Comparison of ENCODE assay signal across 27 cellular contexts in the genomic region with DNA sequence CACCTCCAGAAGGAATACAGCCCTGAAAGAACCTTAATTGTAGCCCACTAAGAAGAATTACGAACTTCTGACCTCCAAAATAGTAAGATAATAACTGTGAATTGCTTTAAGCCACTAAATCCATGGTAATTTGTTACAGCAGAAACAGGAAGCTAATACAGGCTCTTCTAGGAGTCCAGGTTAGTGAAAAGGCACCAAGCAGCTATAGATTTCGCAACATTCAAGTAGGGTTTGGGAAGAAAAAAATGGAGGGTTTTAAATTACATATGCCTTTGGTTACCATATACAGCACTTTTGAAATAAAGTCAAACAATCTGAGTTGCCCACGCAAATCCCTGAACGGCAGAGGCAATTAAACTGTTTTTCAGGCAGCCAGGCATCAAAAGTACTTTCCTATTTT. TPM values are rescaled to one million over a fixed set of nuclear protein-coding genes. Genes with fewer than 3 reads are reported as not detected.
DNase-seq lines count a peak whose midpoint lies in the region; ATAC-seq, FAIRE-seq and TF ChIP-seq lines count a peak whose summit lies in the region.
"Had no signal": no experiment of that assay in that cellular context is flagged by ENCODE, and none has a peak within 500 bp of the region (broad histone marks: within the 10 kb centered on the region; RNA-seq: fewer than 3 reads in every experiment).

No MANE protein-coding gene starts in this region.

- ATAC-seq in HepG2 (no peak), right lobe of liver (no peak), GM21515 (IDR thresholded peaks at IDR 0.05; ENCODE audit: unreplicated experiment) (no peak)
- ATAC-seq: activated CD8-positive, alpha-beta T cell treated with anti-CD3 and anti-CD28 coated beads, Interleukin-2, amount 10 ng/mL, durations not matched to agents 7 days and 5 days; GM23338; heart right ventricle had no signal

- no peak overlapping the region for H3K4me2 ChIP-seq in HepG2 (ENCODE audit: low read depth, low read length)
- H3K4me2 ChIP-seq: GM23338 had no signal

- no peak overlapping the region for H3K4me3 ChIP-seq in HepG2 (replicated peaks in 1 of 3; ENCODE audit: insufficient read depth in 1 of 3, low read depth in 2 of 3, low read length in 3 of 3)
- H3K4me3 ChIP-seq in right lobe of liver: no peak overlapping the region
- no peak overlapping the region for H3K4me3 ChIP-seq in epithelial cell of esophagus (ENCODE audit: low read length)
- no peak overlapping the region for H3K4me3 ChIP-seq in dorsolateral prefrontal cortex
- H3K4me3 ChIP-seq: GM23338, heart right ventricle, lung, thoracic aorta had no signal

- intact Hi-C loops in HepG2 (cut with micrococcal nuclease; ENCODE audit: unreplicated experiment) (loop anchor here (10.0 kb wide), 1 partner anchor 86 kb away; no protein-coding TSS in a partner anchor), right lobe of liver (cut with DNase I) (no loop called here), dorsolateral prefrontal cortex (cut with DNase I) (no loop called here)

- TF ChIP-seq RAD21 in HepG2 (CRISPR knock-in tag; IDR thresholded peaks at IDR 0.05): no peak

- POLR2A ChIA-PET in HepG2 (lab: Yijun Ruan, JAX): interaction anchor here (0.6 to 1.4 kb wide), 2 partner anchors 17 to 1334 kb away, joined by 3 read pairs; no protein-coding TSS in a partner anchor

- CTCF ChIA-PET in HepG2 (lab: Yijun Ruan, JAX; ENCODE audit: low intra/inter-chr PET ratio, low total read pairs): no interaction called here

- in situ Hi-C loops in HepG2 (cut with HindIII; ENCODE audit: extremely low pct_ligation_motif_present, low pct_unique_long_range_greater_than_20kb): no loop called here

- H3K9me3 ChIP-seq in HepG2 (ENCODE audit: low read length): no peaks in the 10 kb centered on the region
- H3K9me3 ChIP-seq in right lobe of liver: no peaks in the 10 kb centered on the region
- H3K9me3 ChIP-seq: BE2C, heart right ventricle, thoracic aorta had no signal

- H3K4me1 ChIP-seq in HepG2 (ENCODE audit: insufficient read depth, low read length) (peaks cover 28% of the 10 kb centered on the region), right lobe of liver (no peaks in the 10 kb centered on the region)
- H3K4me1 ChIP-seq: BE2C had no signal

- TF ChIP-seq POLR2A in HepG2 (IDR thresholded peaks at IDR 0.05; ENCODE audit: insufficient read depth in 1 of 2, low read depth in 2 of 2, low read length in 2 of 2) (no peak), right lobe of liver (IDR thresholded peaks at IDR 0.05) (no peak)

- no peak overlapping the region for H2AFZ ChIP-seq in HepG2 (ENCODE audit: low read length)
- H2AFZ ChIP-seq: GM23338 had no signal

- H3K27me3 ChIP-seq in HepG2 (ENCODE audit: control insufficient read depth in 1 of 2, insufficient read depth in 2 of 2, low read length in 2 of 2): no peaks in the 10 kb centered on the region
- no peaks in the 10 kb centered on the region for H3K27me3 ChIP-seq in right lobe of liver
- no peaks in the 10 kb centered on the region for H3K27me3 ChIP-seq in dorsolateral prefrontal cortex
- H3K27me3 ChIP-seq: BE2C, heart right ventricle had no signal

- 86% methylated on average over 4 of the region's 4 CpGs for WGBS in HepG2 (ENCODE audit: low lambda C conversion rate)
- 86% methylated on average over 4 of the region's 4 CpGs for WGBS in right lobe of liver (ENCODE audit: insufficient coverage, low coverage, low lambda C conversion rate, missing lambda C conversion rate)

- H3K79me2 ChIP-seq in HepG2 (ENCODE audit: insufficient read depth, low read length): no peaks in the 10 kb centered on the region

- H3K27ac ChIP-seq in HepG2 (ENCODE audit: extremely low read length, insufficient read depth, low read length) (no peak overlapping the region), right lobe of liver (no peak overlapping the region), dorsolateral prefrontal cortex (no peak overlapping the region)
- H3K27ac ChIP-seq: heart right ventricle, thoracic aorta had no signal

- H3K36me3 ChIP-seq in HepG2 (replicated peaks in 1 of 2; ENCODE audit: control insufficient read depth in 1 of 2, insufficient read depth in 2 of 2, low read length in 2 of 2): no peaks in the 10 kb centered on the region
- H3K36me3 ChIP-seq in right lobe of liver: no peaks in the 10 kb centered on the region
- H3K36me3 ChIP-seq: BE2C, heart right ventricle, thoracic aorta had no signal

- BruUV-seq in HepG2 (replicated peaks; lab: Mats Ljungman, UMichigan): no TSS peak

- DNase-seq in HepG2 (ENCODE audit: low spot score) (no peak), right lobe of liver (no peak), OCI-M1 (lab: John Stamatoyannopoulos, UW) (peak; percentile 13), epithelial cell of esophagus (ENCODE audit: low read depth) (peak; percentile 60), dorsolateral prefrontal cortex (no peak), D721Med (ENCODE audit: insufficient read length, low spot score) (no peak)
- DNase-seq in activated CD8-positive, alpha-beta memory T cell treated with anti-CD3 and anti-CD28 coated beads, Interleukin-2, amount 50 U/mL, for 48 hours: no peak
- DNase-seq: activated CD8-positive, alpha-beta T cell treated with anti-CD3 and anti-CD28 coated beads, Interleukin-2, amount 10 ng/mL, durations not matched to agents 7 days and 5 days; activated effector memory CD4-positive, alpha-beta T cell treated with anti-CD3 and anti-CD28 coated beads, Interleukin-2, amount 50 U/mL, for 16 hours; activated naive CD8-positive, alpha-beta T cell treated with anti-CD3 and anti-CD28 coated beads, Interleukin-2, amount 10 ng/mL, durations not matched to agents 7 days and 5 days; activated T-cell treated with anti-CD3 and anti-CD28 coated beads for 4 hours; BE2C; cerebellar nuclear complex; heart right ventricle; NCI-H1436; NCI-H2081 treated with DMSO at 0.1 percent for 48 hours; NK-92 treated with Interleukin-12 subunit alpha and Interleukin-12 subunit beta, amount 100 ng/mL, for 24 hours had no signal

- H4K20me1 ChIP-seq in HepG2 (ENCODE audit: insufficient read depth, low read length): no peaks in the 10 kb centered on the region

- no peak for TF ChIP-seq EP300 in HepG2 (IDR thresholded peaks at IDR 0.05; ENCODE audit: low read depth in 2 of 2, low read length in 2 of 2)
- no peak for TF ChIP-seq EP300 in HepG2 (CRISPR knock-in tag; IDR thresholded peaks at IDR 0.05; ENCODE audit: borderline replicate concordance)

- no peak overlapping the region for H3K9ac ChIP-seq in HepG2 (ENCODE audit: insufficient read depth, low read depth, low read length)

- TF ChIP-seq CTCF in HepG2 (CRISPR knock-in tag; IDR thresholded peaks at IDR 0.05): no peak
- no peak for TF ChIP-seq CTCF in right lobe of liver (IDR thresholded peaks at IDR 0.05)
- TF ChIP-seq CTCF in epithelial cell of esophagus (IDR thresholded peaks at IDR 0.05; ENCODE audit: insufficient read depth, low read depth, low read length, missing control alignments): no peak
- no peak for TF ChIP-seq CTCF in dorsolateral prefrontal cortex (IDR thresholded peaks at IDR 0.05 in 54 of 56, conservative IDR thresholded peaks at IDR 0.05 in 2 of 56; ENCODE audit: low read depth in 1 of 56, partially characterized antibody in 56 of 56)
- no peak for TF ChIP-seq CTCF in D721Med (IDR thresholded peaks at IDR 0.05; ENCODE audit: insufficient read depth, missing control alignments)

- no peak for FAIRE-seq in HepG2 (lab: Jason Lieb, UNC)
- FAIRE-seq in D721Med (lab: Jason Lieb, UNC): no peak
- FAIRE-seq: endothelial cell of umbilical vein, small intestine had no signal

RNA-seq across cellular contexts. Expression of gene ACTL7A, which starts 1.7 kb away (rescaled TPM):
- total RNA-seq in HepG2 (2016; rRNA removed; fragmentation: Illumina TruSeq; extraction: Trizol): not detected in 2 replicates
- not detected in 2 replicates for total RNA-seq in HepG2 (2016; cell fraction: cytosol; rRNA removed; fragmentation: Illumina TruSeq; extraction: Trizol; ENCODE audit: low read depth)
- not detected in 2 replicates for total RNA-seq in HepG2 (2016; cell fraction: insoluble cytoplasmic fraction; rRNA removed; fragmentation: Illumina TruSeq; extraction: Trizol)
- not detected in 2 replicates for total RNA-seq in HepG2 (2016; cell fraction: membrane; rRNA removed; fragmentation: Illumina TruSeq; extraction: Trizol)
- total RNA-seq in HepG2 (2016; cell fraction: nucleus; rRNA removed; fragmentation: Illumina TruSeq; extraction: Trizol): not detected in 2 replicates
- polyA plus RNA-seq in HepG2 (2011; rRNA removed): not detected in 2 replicates
- not detected in 2 replicates for polyA plus RNA-seq in HepG2 (2011; cell fraction: cytosol; rRNA removed)
- not detected in 2 replicates for polyA plus RNA-seq in HepG2 (2011; cell fraction: nucleus; rRNA removed)
- polyA plus RNA-seq in HepG2 (2012): not detected in 2 replicates
- not detected in 2 replicates for polyA plus RNA-seq in HepG2 (2016; cell fraction: cytosol; fragmentation: Illumina TruSeq; extraction: Trizol; ENCODE audit: low read depth)
- not detected in 2 replicates for polyA plus RNA-seq in HepG2 (2016; cell fraction: insoluble cytoplasmic fraction; fragmentation: Illumina TruSeq; extraction: Trizol; ENCODE audit: low read depth)
- not detected in 2 replicates for polyA plus RNA-seq in HepG2 (2016; cell fraction: membrane; fragmentation: Illumina TruSeq; extraction: Trizol; ENCODE audit: low read depth)
- not detected in 2 replicates for polyA plus RNA-seq in HepG2 (2016; cell fraction: nucleus; fragmentation: Illumina TruSeq; extraction: Trizol; ENCODE audit: insufficient read depth, low read depth)
- polyA minus RNA-seq in HepG2 (2011; rRNA and poly(A)+ RNA removed; ENCODE audit: low replicate concordance): not detected in 2 replicates
- polyA minus RNA-seq in HepG2 (2011; cell fraction: cytosol; rRNA and poly(A)+ RNA removed): not detected in 2 replicates
- not detected in 2 replicates for polyA minus RNA-seq in HepG2 (2011; cell fraction: nucleus; rRNA and poly(A)+ RNA removed)
- not detected for total RNA-seq in right lobe of liver
- total RNA-seq in dorsolateral prefrontal cortex: not detected
- total RNA-seq: A673; activated CD8-positive, alpha-beta T cell treated with anti-CD3 and anti-CD28 coated beads, Interleukin-2, amount 10 ng/mL, durations not matched to agents 7 days and 5 days; activated naive CD8-positive, alpha-beta T cell treated with anti-CD3 and anti-CD28 coated beads, Interleukin-2, amount 10 ng/mL, durations not matched to agents 7 days and 5 days; endothelial cell of umbilical vein; GM23338; heart right ventricle; lung; mucosa of gallbladder; osteoblast; RPMI7951; thoracic aorta had no signal
- polyA plus RNA-seq: endothelial cell of umbilical vein, GM23338, heart right ventricle, lung, small intestine had no signal

RNA-seq across cellular contexts. Expression of gene ACTL7B, which starts 4.6 kb away (rescaled TPM):
- total RNA-seq in HepG2 (2016; rRNA removed; fragmentation: Illumina TruSeq; extraction: Trizol) (0.07 TPM in 1 of 2 replicates, not detected in the other), right lobe of liver (not detected), dorsolateral prefrontal cortex (under 1 TPM in 34 of 120 experiments, not detected in 86; 0.16 to 0.78 (median 0.26) TPM)
- total RNA-seq in HepG2 (2016; cell fraction: cytosol; rRNA removed; fragmentation: Illumina TruSeq; extraction: Trizol; ENCODE audit: low read depth): not detected in 2 replicates
- total RNA-seq in HepG2 (2016; cell fraction: insoluble cytoplasmic fraction; rRNA removed; fragmentation: Illumina TruSeq; extraction: Trizol): 0.13 TPM in 1 of 2 replicates, not detected in the other
- not detected in 2 replicates for total RNA-seq in HepG2 (2016; cell fraction: membrane; rRNA removed; fragmentation: Illumina TruSeq; extraction: Trizol)
- 0.50 and 0.60 TPM in 2 replicates for total RNA-seq in HepG2 (2016; cell fraction: nucleus; rRNA removed; fragmentation: Illumina TruSeq; extraction: Trizol)
- 0.07 and 0.11 TPM in 2 replicates for polyA plus RNA-seq in HepG2 (2011; rRNA removed)
- 0.04 TPM in 1 of 2 replicates, not detected in the other for polyA plus RNA-seq in HepG2 (2011; cell fraction: cytosol; rRNA removed)
- 0.90 and 1.2 TPM in 2 replicates for polyA plus RNA-seq in HepG2 (2011; cell fraction: nucleus; rRNA removed)
- polyA plus RNA-seq in HepG2 (2012): 0.07 TPM in 1 of 2 replicates, not detected in the other
- not detected in 2 replicates for polyA plus RNA-seq in HepG2 (2016; cell fraction: cytosol; fragmentation: Illumina TruSeq; extraction: Trizol; ENCODE audit: low read depth)
- polyA plus RNA-seq in HepG2 (2016; cell fraction: insoluble cytoplasmic fraction; fragmentation: Illumina TruSeq; extraction: Trizol; ENCODE audit: low read depth): not detected in 2 replicates
- not detected in 2 replicates for polyA plus RNA-seq in HepG2 (2016; cell fraction: membrane; fragmentation: Illumina TruSeq; extraction: Trizol; ENCODE audit: low read depth)
- 0.81 and 0.96 TPM in 2 replicates for polyA plus RNA-seq in HepG2 (2016; cell fraction: nucleus; fragmentation: Illumina TruSeq; extraction: Trizol; ENCODE audit: insufficient read depth, low read depth)
- polyA minus RNA-seq in HepG2 (2011; rRNA and poly(A)+ RNA removed; ENCODE audit: low replicate concordance): 0.09 and 0.16 TPM in 2 replicates
- polyA minus RNA-seq in HepG2 (2011; cell fraction: cytosol; rRNA and poly(A)+ RNA removed): not detected in 2 replicates
- 1.4 and 2.0 TPM in 2 replicates for polyA minus RNA-seq in HepG2 (2011; cell fraction: nucleus; rRNA and poly(A)+ RNA removed)
- total RNA-seq: A673; activated CD8-positive, alpha-beta T cell treated with anti-CD3 and anti-CD28 coated beads, Interleukin-2, amount 10 ng/mL, durations not matched to agents 7 days and 5 days; activated naive CD8-positive, alpha-beta T cell treated with anti-CD3 and anti-CD28 coated beads, Interleukin-2, amount 10 ng/mL, durations not matched to agents 7 days and 5 days; endothelial cell of umbilical vein; GM23338; heart right ventricle; lung; mucosa of gallbladder; osteoblast; RPMI7951; thoracic aorta had no signal
- polyA plus RNA-seq: endothelial cell of umbilical vein, GM23338, heart right ventricle, lung, small intestine had no signal

Comparison
In these comparisons a context has a peak if more than half of its experiments do, and no peak if none do; other contexts are left out.
1. DNase-seq: peak in OCI-M1 (single experiment) and epithelial cell of esophagus (single experiment); none in HepG2 (single experiment), right lobe of liver (0 of 3), activated CD8-positive, alpha-beta memory T cell treated with anti-CD3 and anti-CD28 coated beads, Interleukin-2, amount 50 U/mL, for 48 hours (single experiment), dorsolateral prefrontal cortex (0 of 10) and D721Med (single experiment).